In genomic region chr22:37633693-37634504, GRCh38 we compare ENCODE assay signal across 1 cellular context.
TF ChIP-seq lines count a peak whose summit lies in the region.

No MANE protein-coding gene starts in this region.

TF ChIP-seq in SK-N-SH treated with all-trans-retinoic acid at 6 μM for 48 hours, 23 proteins besides CTCF, POLR2A, EP300 and RAD21 (continued from another document):
- TF ChIP-seq CSRNP3 (CRISPR knock-in tag; IDR thresholded peaks at IDR 0.05) (no peak), ESRRG (CRISPR knock-in tag; IDR thresholded peaks at IDR 0.05) (no peak)
TF ChIP-seq in SK-N-SH treated with all-trans-retinoic acid at 6 μM for 48 hours: peak in this region for 6.
